ENCODE assay signal across 17 cellular contexts in genomic region chr4:62601737-62602136, GRCh38.
DNase-seq lines count a peak whose midpoint lies in the region; ATAC-seq and TF ChIP-seq lines count a peak whose summit lies in the region.
"Had no signal": no experiment of that assay in that cellular context is flagged by ENCODE, and none has a peak within 500 bp of the region (broad histone marks: within the 10 kb centered on the region; RNA-seq: fewer than 3 reads in every experiment).

No MANE protein-coding gene starts in this region.

- CTCF ChIA-PET in WTC11 (lab: Charles Lee): no interaction called here

- peak overlapping the region; percentile 37 for H3K27ac Mint-ChIP-seq in WTC11
- no peak overlapping the region for H3K27ac Mint-ChIP-seq in mesothelial cell of epicardium
- H3K27ac Mint-ChIP-seq: CD8-positive, alpha-beta memory T cell had no signal

- H3K36me3 Mint-ChIP-seq in WTC11 (peaks cover 8% of the 10 kb centered on the region), mesothelial cell of epicardium (no peaks in the 10 kb centered on the region)
- H3K36me3 Mint-ChIP-seq: CD8-positive, alpha-beta memory T cell had no signal

- H3K27me3 Mint-ChIP-seq in WTC11 (ENCODE audit: low read depth): no peaks in the 10 kb centered on the region
- no peaks in the 10 kb centered on the region for H3K27me3 Mint-ChIP-seq in mesothelial cell of epicardium (ENCODE audit: low read depth)
- H3K27me3 Mint-ChIP-seq: CD8-positive, alpha-beta memory T cell had no signal

- DNase-seq in Daoy (ENCODE audit: low read depth) (peak; percentile 0), HT1080 (ENCODE audit: low read depth) (peak; percentile 37), WTC11 (ENCODE audit: low spot score) (no peak), foreskin melanocyte (peak; percentile 46), mesothelial cell of epicardium (ENCODE audit: low spot score in 2 of 2, unreplicated experiment in 2 of 2) (no peak)
- no peak for DNase-seq in stimulated activated naive CD4-positive, alpha-beta T cell (lab: John Stamatoyannopoulos, UW)
- DNase-seq: CD8-positive, alpha-beta memory T cell; GF-D8; NCI-H1694 treated with DMSO at 0.1 percent for 48 hours; NCI-H2107; NCI-H2227 treated with DMSO at 0.1 percent for 48 hours; NCI-H510A treated with DMSO at 0.1 percent for 48 hours; NCI-H82; SJCRH30; SW 1271 had no signal

- POLR2A ChIA-PET in WTC11 (lab: Charles Lee): no interaction called here

- H3K4me1 Mint-ChIP-seq in WTC11 (peaks cover 11% of the 10 kb centered on the region), mesothelial cell of epicardium (no peaks in the 10 kb centered on the region)
- H3K4me1 Mint-ChIP-seq: CD8-positive, alpha-beta memory T cell had no signal

- peaks cover 7% of the 10 kb centered on the region for H3K9me3 Mint-ChIP-seq in WTC11
- H3K9me3 Mint-ChIP-seq in mesothelial cell of epicardium: no peaks in the 10 kb centered on the region

- H3K4me3 Mint-ChIP-seq in WTC11: no peak overlapping the region
- no peak overlapping the region for H3K4me3 Mint-ChIP-seq in mesothelial cell of epicardium
- H3K4me3 Mint-ChIP-seq: CD8-positive, alpha-beta memory T cell had no signal

- no peak for ATAC-seq in WTC11
- ATAC-seq in GM18907 (IDR thresholded peaks at IDR 0.05; ENCODE audit: unreplicated experiment): no peak
- ATAC-seq: HCT116 had no signal

- no peak for TF ChIP-seq CTCF in WTC11 (IDR thresholded peaks at IDR 0.05)
- TF ChIP-seq CTCF in mesothelial cell of epicardium (IDR thresholded peaks at IDR 0.05; ENCODE audit: unreplicated experiment): no peak

TF ChIP-seq in WTC11, 78 proteins besides CTCF, POLR2A, EP300 and RAD21:
- TF ChIP-seq FOXP1 (CRISPR knock-in tag; IDR thresholded peaks at IDR 0.05; ENCODE audit: borderline replicate concordance): no peak
- TF ChIP-seq ZNF512 (CRISPR knock-in tag; IDR thresholded peaks at IDR 0.05; ENCODE audit: borderline replicate concordance): peak; percentile 80; the same call in 1 of the 2 replicates

Comparison
In these comparisons a context has a peak if more than half of its experiments do, and no peak if none do; other contexts are left out.
1. DNase-seq: peak in Daoy (single experiment), HT1080 (single experiment) and foreskin melanocyte (single experiment); none in WTC11 (single experiment), stimulated activated naive CD4-positive, alpha-beta T cell (0 of 6) and mesothelial cell of epicardium (0 of 2).